In the genomic region with DNA sequence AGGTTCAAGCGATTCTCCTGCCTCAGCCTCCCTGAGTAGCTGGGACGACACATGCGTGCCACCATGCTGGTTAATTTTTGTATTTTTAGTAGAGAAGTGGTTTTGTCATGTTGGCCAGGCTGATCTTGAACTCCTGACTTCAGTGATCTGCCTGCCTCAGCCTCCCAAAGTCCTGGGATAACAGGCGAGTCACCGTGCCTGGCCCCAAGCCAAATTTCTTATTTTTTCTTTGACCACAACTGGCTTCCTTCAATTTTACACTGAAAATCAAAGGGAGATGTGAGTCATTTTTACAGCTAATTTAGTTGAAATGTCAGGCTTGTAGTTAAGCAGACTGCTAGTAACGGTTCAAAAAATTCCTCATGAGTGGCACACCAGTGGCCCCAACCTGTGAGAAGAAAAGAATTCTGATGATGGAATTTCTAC, we compare ENCODE assay signal across 8 cellular contexts. TPM values are rescaled to one million over a fixed set of nuclear protein-coding genes. Genes with fewer than 3 reads are reported as not detected.
A peak's percentile ranks its signal among the peaks of the same experiment; 100 is the strongest.
DNase-seq lines count a peak whose midpoint lies in the region; ATAC-seq and TF ChIP-seq lines count a peak whose summit lies in the region.

No MANE protein-coding gene starts in this region.

- no peaks in the 10 kb centered on the region for H3K27me3 Mint-ChIP-seq in activated T-cell treated with anti-CD3 and anti-CD28 coated beads, Interleukin-2, amount 50 U/mL, for 4 hours (ENCODE audit: low read depth)

- H3K4me1 ChIP-seq in left lung (peaks cover 9 to 38% of the 10 kb centered on the region in 2 donors), neuronal stem cell (ENCODE audit: control insufficient read depth in 2 of 2, insufficient read depth in 1 of 2, low read depth in 1 of 2, low read length in 2 of 2) (no peaks in the 10 kb centered on the region)

- no peak overlapping the region for H3K14ac ChIP-seq in neuronal stem cell (ENCODE audit: low read length)

- no peak overlapping the region for H2BK12ac ChIP-seq in neuronal stem cell (ENCODE audit: low read length)

- no peaks in the 10 kb centered on the region for H3K9me3 Mint-ChIP-seq in activated T-cell treated with anti-CD3 and anti-CD28 coated beads, Interleukin-2, amount 50 U/mL, for 4 hours

- H3K4me1 Mint-ChIP-seq in activated T-cell treated with anti-CD3 and anti-CD28 coated beads, Interleukin-2, amount 50 U/mL, for 4 hours (ENCODE audit: low read depth): peaks cover 63% of the 10 kb centered on the region

- H3K4ac ChIP-seq in neuronal stem cell (ENCODE audit: low read length): no peak overlapping the region

- H2AFZ ChIP-seq in neuronal stem cell (ENCODE audit: low read length): no peak overlapping the region

- H3K27me3 ChIP-seq in left lung (no peaks in the 10 kb centered on the region), neuronal stem cell (ENCODE audit: control insufficient read depth in 3 of 3, insufficient read depth in 3 of 3, low read depth in 1 of 3, low read length in 3 of 3) (no peaks in the 10 kb centered on the region)

- H3K23ac ChIP-seq in neuronal stem cell (ENCODE audit: low read depth, low read length, poor library complexity): no peak overlapping the region

- TF ChIP-seq CTCF in left lung (IDR thresholded peaks at IDR 0.05): no peak

- DNase-seq in ACHN (peak; percentile 100), HUDEP-2 (lab: John Stamatoyannopoulos, UW; ENCODE audit: unreplicated experiment in 76 of 76) (peak in 50 of 76 experiments; percentile 3 to 63 (median 25)), left lung (no peak), neuronal stem cell (ENCODE audit: low spot score) (no peak), SKM-1 (lab: John Stamatoyannopoulos, UW; ENCODE audit: unreplicated experiment) (no peak)
- DNase-seq in activated T-cell treated with anti-CD3 and anti-CD28 coated beads, Interleukin-2, amount 50 U/mL, for 4 hours: peak; percentile 53

- H3K4me3 Mint-ChIP-seq in activated T-cell treated with anti-CD3 and anti-CD28 coated beads, Interleukin-2, amount 50 U/mL, for 4 hours: no peak overlapping the region

- in situ Hi-C loops in ACHN (cut with HindIII; ENCODE audit: low pct_ligation_motif_present, low pct_unique_long_range_greater_than_20kb, low sequenced_read_pairs): no loop called here

- H4K91ac ChIP-seq in neuronal stem cell (ENCODE audit: low read depth, low read length, poor library complexity): no peak overlapping the region

- H4K8ac ChIP-seq in neuronal stem cell (ENCODE audit: low read depth, low read length): no peak overlapping the region

- peaks cover 2% of the 10 kb centered on the region for H3K79me1 ChIP-seq in neuronal stem cell (ENCODE audit: low read depth, low read length)

- no peak overlapping the region for H3K4me2 ChIP-seq in neuronal stem cell (ENCODE audit: insufficient read depth, low read length, poor library complexity, severe bottlenecking)

- no peak overlapping the region for H3K9ac ChIP-seq in neuronal stem cell (ENCODE audit: low read depth, low read length, poor library complexity)

- H3K9me3 ChIP-seq in left lung: no peaks in the 10 kb centered on the region
- no peaks in the 10 kb centered on the region for H3K9me3 ChIP-seq in neuronal stem cell (replicated peaks in 1 of 2; ENCODE audit: control insufficient read depth in 2 of 2, insufficient read depth in 1 of 2, low read depth in 1 of 2, low read length in 2 of 2)

- no peaks in the 10 kb centered on the region for H3K36me3 ChIP-seq in left lung
- H3K36me3 ChIP-seq in neuronal stem cell (replicated peaks in 1 of 2; ENCODE audit: control insufficient read depth in 2 of 2, insufficient read depth in 2 of 2, low read length in 2 of 2): peaks cover 6 to 59% of the 10 kb centered on the region in 2 donors

- no peak overlapping the region for H3K18ac ChIP-seq in neuronal stem cell (ENCODE audit: low read length)

- H3K4me3 ChIP-seq in left lung: no peak overlapping the region
- H3K4me3 ChIP-seq in neuronal stem cell (ENCODE audit: low read length in 2 of 2): no peak overlapping the region

- H3K27ac ChIP-seq in left lung: peak overlapping the region; percentile 19 to 29
- H3K27ac ChIP-seq in neuronal stem cell (replicated peaks; ENCODE audit: low read length): no peak overlapping the region

- no peak overlapping the region for H2BK5ac ChIP-seq in neuronal stem cell (ENCODE audit: low read length)

- peaks cover 21% of the 10 kb centered on the region for H3K36me3 Mint-ChIP-seq in activated T-cell treated with anti-CD3 and anti-CD28 coated beads, Interleukin-2, amount 50 U/mL, for 4 hours (ENCODE audit: insufficient read depth)

- no peak overlapping the region for H2BK120ac ChIP-seq in neuronal stem cell (ENCODE audit: low read depth, low read length)

- intact Hi-C loops in left lung (cut with DNase I): no loop called here

- no CpG with 5 or more reads among the region's 6 CpGs for WGBS in neuronal stem cell (ENCODE audit: extremely low coverage in 2 of 2, insufficient read length in 2 of 2, insufficient replicate concordance in 1 of 2), 2 donors

- ATAC-seq in activated T-cell treated with anti-CD3 and anti-CD28 coated beads, Interleukin-2, amount 50 U/mL, for 4 hours: peak; percentile 29 to 42
- ATAC-seq in left lung: peak; percentile 60
- no peak for ATAC-seq in HG03025 (IDR thresholded peaks at IDR 0.05; ENCODE audit: low FRiP score, unreplicated experiment)
- ATAC-seq in GM21367 (IDR thresholded peaks at IDR 0.05; ENCODE audit: unreplicated experiment): no peak

- no peak overlapping the region for H2AK5ac ChIP-seq in neuronal stem cell (ENCODE audit: low read depth, low read length)

- no peak overlapping the region for H2BK15ac ChIP-seq in neuronal stem cell (ENCODE audit: low read length)

RNA-seq across cellular contexts. Expression of gene RNF216, which starts 7.8 kb away (rescaled TPM):
- 10 to 100 TPM; 41.4 to 44.2 (median 43.7) TPM for total RNA-seq in activated T-cell treated with anti-CD3 and anti-CD28 coated beads, Interleukin-2, amount 50 U/mL, for 4 hours
- 10 to 100 TPM; 28.4 to 34.4 TPM for total RNA-seq in left lung
- polyA plus RNA-seq in neuronal stem cell (2013, experiment 1 of 2): 22.3 TPM
- polyA plus RNA-seq in neuronal stem cell (2013, experiment 2 of 2): 22.5 TPM

Comparison
In these comparisons a context has a peak if more than half of its experiments do, and no peak if none do; other contexts are left out.
1. DNase-seq: peak in ACHN (single experiment), HUDEP-2 (50 of 76) and activated T-cell treated with anti-CD3 and anti-CD28 coated beads, Interleukin-2, amount 50 U/mL, for 4 hours (single experiment); none in left lung (0 of 2), neuronal stem cell (single experiment) and SKM-1 (single experiment).
2. ATAC-seq: peak in activated T-cell treated with anti-CD3 and anti-CD28 coated beads, Interleukin-2, amount 50 U/mL, for 4 hours (2 of 2) and left lung (single experiment); none in HG03025 (single experiment) and GM21367 (single experiment).